ENCODE assay signal across 18 cellular contexts in genomic region chr17:4276514-4276913, GRCh38. TPM values are rescaled to one million over a fixed set of nuclear protein-coding genes. Genes with fewer than 3 reads are reported as not detected.
DNase-seq lines count a peak whose midpoint lies in the region; ATAC-seq, FAIRE-seq and TF ChIP-seq lines count a peak whose summit lies in the region.
"Had no signal": no experiment of that assay in that cellular context is flagged by ENCODE, and none has a peak within 500 bp of the region (broad histone marks: within the 10 kb centered on the region; RNA-seq: fewer than 3 reads in every experiment).

No MANE protein-coding gene starts in this region.

- ATAC-seq in HepG2 (no peak), right lobe of liver (no peak), GM19467 (IDR thresholded peaks at IDR 0.05; ENCODE audit: unreplicated experiment) (no peak)

- DNase-seq in HepG2 (ENCODE audit: low spot score) (no peak), right lobe of liver (no peak), fibroblast of villous mesenchyme (ENCODE audit: low read depth) (peak; percentile 50), Kasumi-1 (lab: John Stamatoyannopoulos, UW) (no peak), glutamatergic neuron (no peak)
- DNase-seq: activated gamma-delta T cell, aorta, DND-41, NCI-H1930, NCI-H510A treated with DMSO at 0.1 percent for 48 hours, substantia nigra had no signal

- POLR2A ChIA-PET in HepG2 (lab: Yijun Ruan, JAX): no interaction called here

- no peak overlapping the region for H2AFZ ChIP-seq in HepG2 (ENCODE audit: low read length)

- no peaks in the 10 kb centered on the region for H3K4me1 ChIP-seq in HepG2 (ENCODE audit: insufficient read depth, low read length)
- H3K4me1 ChIP-seq in right lobe of liver: peaks cover 0 to 9% (median 0%) of the 10 kb centered on the region in 4 donors

- no peak for TF ChIP-seq POLR2A in HepG2 (IDR thresholded peaks at IDR 0.05; ENCODE audit: insufficient read depth in 1 of 2, low read depth in 2 of 2, low read length in 2 of 2)
- no peak for TF ChIP-seq POLR2A in right lobe of liver (IDR thresholded peaks at IDR 0.05)

- TF ChIP-seq RAD21 in HepG2 (CRISPR knock-in tag; IDR thresholded peaks at IDR 0.05): no peak

- H3K4me1 Mint-ChIP-seq in glutamatergic neuron (ENCODE audit: low read depth, unreplicated experiment): no peaks in the 10 kb centered on the region
- H3K4me1 Mint-ChIP-seq: neural crest cell had no signal

- peaks cover 3% of the 10 kb centered on the region for H3K9me3 Mint-ChIP-seq in glutamatergic neuron (ENCODE audit: unreplicated experiment)
- H3K9me3 Mint-ChIP-seq: IgD-negative memory B cell, neural crest cell had no signal

- H3K27ac ChIP-seq in HepG2 (ENCODE audit: extremely low read length, insufficient read depth, low read length) (no peak overlapping the region), right lobe of liver (no peak overlapping the region), angular gyrus (ENCODE audit: low read depth, low read length) (peak overlapping the region; percentile 14)
- H3K27ac ChIP-seq: HL-60, RWPE1 had no signal

- H3K36me3 Mint-ChIP-seq in glutamatergic neuron (ENCODE audit: unreplicated experiment): no peaks in the 10 kb centered on the region

- no peak for TF ChIP-seq EP300 in HepG2 (IDR thresholded peaks at IDR 0.05; ENCODE audit: low read depth in 2 of 2, low read length in 2 of 2)
- TF ChIP-seq EP300 in HepG2 (CRISPR knock-in tag; IDR thresholded peaks at IDR 0.05; ENCODE audit: borderline replicate concordance): no peak

- 95% methylated on average over 5 of the region's 5 CpGs for WGBS in HepG2 (ENCODE audit: low lambda C conversion rate)
- 87% methylated on average over 4 of the region's 5 CpGs for WGBS in right lobe of liver (ENCODE audit: insufficient coverage, low coverage, low lambda C conversion rate, missing lambda C conversion rate)

- no peak overlapping the region for H3K4me2 ChIP-seq in HepG2 (ENCODE audit: low read depth, low read length)

- peaks cover 0 to 33% of the 10 kb centered on the region in 2 experiments; a peak in 4 of 5 replicates for H3K36me3 ChIP-seq in HepG2 (replicated peaks in 1 of 2; ENCODE audit: control insufficient read depth in 1 of 2, insufficient read depth in 2 of 2, low read length in 2 of 2)
- peaks cover 0 to 4% (median 0%) of the 10 kb centered on the region in 4 donors for H3K36me3 ChIP-seq in right lobe of liver

- in situ Hi-C loops in HepG2 (cut with HindIII; ENCODE audit: extremely low pct_ligation_motif_present, low pct_unique_long_range_greater_than_20kb): no loop called here

- H3K27me3 ChIP-seq in HepG2 (ENCODE audit: control insufficient read depth in 1 of 2, insufficient read depth in 2 of 2, low read length in 2 of 2): no peaks in the 10 kb centered on the region
- H3K27me3 ChIP-seq in right lobe of liver: no peaks in the 10 kb centered on the region

- no peak overlapping the region for H3K4me3 ChIP-seq in HepG2 (replicated peaks in 1 of 3; ENCODE audit: insufficient read depth in 1 of 3, low read depth in 2 of 3, low read length in 3 of 3)
- H3K4me3 ChIP-seq in right lobe of liver: no peak overlapping the region
- H3K4me3 ChIP-seq in fibroblast of villous mesenchyme (ENCODE audit: low read depth, low read length): no peak overlapping the region

- peaks cover 2% of the 10 kb centered on the region for H3K79me2 ChIP-seq in HepG2 (ENCODE audit: insufficient read depth, low read length)

- intact Hi-C loops in HepG2 (cut with micrococcal nuclease; ENCODE audit: unreplicated experiment): no loop called here
- intact Hi-C loops in right lobe of liver (cut with DNase I): no loop called here

- H3K9ac ChIP-seq in HepG2 (ENCODE audit: insufficient read depth, low read depth, low read length): no peak overlapping the region

- CTCF ChIA-PET in HepG2 (lab: Yijun Ruan, JAX; ENCODE audit: low intra/inter-chr PET ratio, low total read pairs): no interaction called here

- TF ChIP-seq CTCF in HepG2 (CRISPR knock-in tag; IDR thresholded peaks at IDR 0.05) (no peak), right lobe of liver (IDR thresholded peaks at IDR 0.05) (no peak), fibroblast of villous mesenchyme (IDR thresholded peaks at IDR 0.05; ENCODE audit: insufficient read depth, low read depth, low read length) (no peak), glutamatergic neuron (IDR thresholded peaks at IDR 0.05; ENCODE audit: partially characterized antibody, unreplicated experiment) (no peak)

- FAIRE-seq in HepG2 (lab: Jason Lieb, UNC): no peak

- H3K4me3 Mint-ChIP-seq in glutamatergic neuron (ENCODE audit: unreplicated experiment): no peak overlapping the region
- H3K4me3 Mint-ChIP-seq: neural crest cell had no signal

- peaks cover 2% of the 10 kb centered on the region for H3K27me3 Mint-ChIP-seq in glutamatergic neuron (ENCODE audit: unreplicated experiment)
- H3K27me3 Mint-ChIP-seq: IgD-negative memory B cell, progenitor cell of endocrine pancreas had no signal

- H3K9me3 ChIP-seq in HepG2 (ENCODE audit: low read length) (no peaks in the 10 kb centered on the region), right lobe of liver (no peaks in the 10 kb centered on the region)

- H3K27ac Mint-ChIP-seq in glutamatergic neuron (ENCODE audit: unreplicated experiment): no peak overlapping the region

- BruUV-seq in HepG2 (replicated peaks; lab: Mats Ljungman, UMichigan): no TSS peak

- H4K20me1 ChIP-seq in HepG2 (ENCODE audit: insufficient read depth, low read length): no peaks in the 10 kb centered on the region

TF ChIP-seq in HepG2, 621 proteins besides CTCF, POLR2A, EP300 and RAD21 (continues in another document):
- no peak for TF ChIP-seq RARG (CRISPR knock-in tag; IDR thresholded peaks at IDR 0.05; ENCODE audit: low read depth)
- TF ChIP-seq BCL3 (CRISPR knock-in tag; IDR thresholded peaks at IDR 0.05): no peak
- no peak for TF ChIP-seq TEF (CRISPR knock-in tag; IDR thresholded peaks at IDR 0.05)
- no peak for TF ChIP-seq ZNF891 (CRISPR knock-in tag; IDR thresholded peaks at IDR 0.05)
- TF ChIP-seq CEBPG (CRISPR knock-in tag; IDR thresholded peaks at IDR 0.05): peak; percentile 60

RNA-seq across cellular contexts. Expression of gene ANKFY1, which starts 12.7 kb away (rescaled TPM):
- total RNA-seq in HepG2 (2016; rRNA removed; fragmentation: Illumina TruSeq; extraction: Trizol) (16.8 and 36.8 TPM in 2 replicates), right lobe of liver (10 to 100 TPM; 21.3 to 34.9 (median 29.5) TPM), fibroblast of villous mesenchyme (48.3 and 58.7 TPM in 2 replicates), glutamatergic neuron (ENCODE audit: unreplicated experiment) (80.5 TPM)
- total RNA-seq in HepG2 (2016; cell fraction: cytosol; rRNA removed; fragmentation: Illumina TruSeq; extraction: Trizol; ENCODE audit: low read depth): 9.6 and 12.9 TPM in 2 replicates
- 14.9 and 36.2 TPM in 2 replicates for total RNA-seq in HepG2 (2016; cell fraction: insoluble cytoplasmic fraction; rRNA removed; fragmentation: Illumina TruSeq; extraction: Trizol)
- total RNA-seq in HepG2 (2016; cell fraction: membrane; rRNA removed; fragmentation: Illumina TruSeq; extraction: Trizol): 8.7 and 9.4 TPM in 2 replicates
- 26.9 and 29.7 TPM in 2 replicates for total RNA-seq in HepG2 (2016; cell fraction: nucleus; rRNA removed; fragmentation: Illumina TruSeq; extraction: Trizol)
- 11.9 and 12.7 TPM in 2 replicates for polyA plus RNA-seq in HepG2 (2011; rRNA removed)
- polyA plus RNA-seq in HepG2 (2011; cell fraction: cytosol; rRNA removed): 6.5 and 7.6 TPM in 2 replicates
- polyA plus RNA-seq in HepG2 (2011; cell fraction: nucleus; rRNA removed): 73.8 and 74.5 TPM in 2 replicates
- polyA plus RNA-seq in HepG2 (2012): 11.5 and 14.0 TPM in 2 replicates
- polyA plus RNA-seq in HepG2 (2016; cell fraction: cytosol; fragmentation: Illumina TruSeq; extraction: Trizol; ENCODE audit: low read depth): 0.83 and 0.88 TPM in 2 replicates
- polyA plus RNA-seq in HepG2 (2016; cell fraction: insoluble cytoplasmic fraction; fragmentation: Illumina TruSeq; extraction: Trizol; ENCODE audit: low read depth): 15.5 and 18.4 TPM in 2 replicates
- polyA plus RNA-seq in HepG2 (2016; cell fraction: membrane; fragmentation: Illumina TruSeq; extraction: Trizol; ENCODE audit: low read depth): 2.3 and 2.6 TPM in 2 replicates
- 37.7 and 41.0 TPM in 2 replicates for polyA plus RNA-seq in HepG2 (2016; cell fraction: nucleus; fragmentation: Illumina TruSeq; extraction: Trizol; ENCODE audit: insufficient read depth, low read depth)
- 47.3 and 71.2 TPM in 2 replicates for polyA minus RNA-seq in HepG2 (2011; rRNA and poly(A)+ RNA removed; ENCODE audit: low replicate concordance)
- polyA minus RNA-seq in HepG2 (2011; cell fraction: cytosol; rRNA and poly(A)+ RNA removed): 18.7 and 20.6 TPM in 2 replicates
- polyA minus RNA-seq in HepG2 (2011; cell fraction: nucleus; rRNA and poly(A)+ RNA removed): 36.8 and 42.4 TPM in 2 replicates
